Comparison of ENCODE assay signal across 1 cellular context in genomic region chr19:14093117-14093784, GRCh38.
TF ChIP-seq lines count a peak whose summit lies in the region.

No MANE protein-coding gene starts in this region.

TF ChIP-seq in GM23338, 12 proteins besides CTCF, POLR2A, EP300 and RAD21:
- no peak for TF ChIP-seq EZH2 (IDR thresholded peaks at IDR 0.05; ENCODE audit: low read depth, unreplicated experiment)
- no peak for TF ChIP-seq REST (IDR thresholded peaks at IDR 0.05; ENCODE audit: unreplicated experiment)
- no peak for TF ChIP-seq JUNB (IDR thresholded peaks at IDR 0.05; ENCODE audit: unreplicated experiment)
- no peak for TF ChIP-seq STAT1 (IDR thresholded peaks at IDR 0.05; ENCODE audit: unreplicated experiment)
- TF ChIP-seq ETS1 (IDR thresholded peaks at IDR 0.05) = no peak
- TF ChIP-seq ZNF462 (CRISPR knock-in tag; IDR thresholded peaks at IDR 0.05) = no peak
- no peak for TF ChIP-seq ZNF331 (CRISPR knock-in tag; IDR thresholded peaks at IDR 0.05; ENCODE audit: low read depth)
- no peak for TF ChIP-seq NANOG (IDR thresholded peaks at IDR 0.05; ENCODE audit: borderline replicate concordance)
- TF ChIP-seq CREB1 (CRISPR knock-in tag; IDR thresholded peaks at IDR 0.05; ENCODE audit: low read depth) = no peak
- TF ChIP-seq ZNF114 (CRISPR knock-in tag; IDR thresholded peaks at IDR 0.05) = no peak
- TF ChIP-seq EZH2phosphoT487 (IDR thresholded peaks at IDR 0.05; ENCODE audit: unreplicated experiment) = no peak
- no peak for TF ChIP-seq POLR2AphosphoS5 (IDR thresholded peaks at IDR 0.05; ENCODE audit: low read depth)
TF ChIP-seq in GM23338: peak in this region for 0.
